In genomic region chr20:17680128-17680835, GRCh38 we compare ENCODE assay signal across 1 cellular context.
TF ChIP-seq lines count a peak whose summit lies in the region.

No MANE protein-coding gene starts in this region.

TF ChIP-seq in H1, 55 proteins besides CTCF, POLR2A, EP300 and RAD21 (continued from another document):
- TF ChIP-seq SIN3A (conservative IDR thresholded peaks at IDR 0.05 in 1 of 2, IDR thresholded peaks at IDR 0.05 in 1 of 2; ENCODE audit: low read depth in 1 of 2, low read length in 2 of 2): no peak
- TF ChIP-seq SAP30 (IDR thresholded peaks at IDR 0.05; ENCODE audit: insufficient read depth, insufficient replicate concordance, low read length): no peak
- TF ChIP-seq RXRA (IDR thresholded peaks at IDR 0.05; ENCODE audit: insufficient read depth, low read depth, low read length): no peak
- TF ChIP-seq FOSL1 (IDR thresholded peaks at IDR 0.05; ENCODE audit: insufficient read depth, low read depth, low read length): no peak
- no peak for TF ChIP-seq SIX5 (IDR thresholded peaks at IDR 0.05; ENCODE audit: low read depth, low read length)
